In genomic region chr1:27649306-27649635, GRCh38 we compare ENCODE assay signal across 19 cellular contexts. TPM values are rescaled to one million over a fixed set of nuclear protein-coding genes. Genes with fewer than 3 reads are reported as not detected.
"Had no signal": no experiment of that assay in that cellular context is flagged by ENCODE, and none has a peak within 500 bp of the region (broad histone marks: within the 10 kb centered on the region; RNA-seq: fewer than 3 reads in every experiment).

No MANE protein-coding gene starts in this region.

- H2AFZ ChIP-seq: hepatocyte had no signal

- H3K9me3 Mint-ChIP-seq: stimulated activated naive B cell treated with anti-CD40 and anti-IgM and Interleukin-4, amounts not matched to agents 10 μg/mL and 1 μg/mL and 100 μg/mL, for 72 hours had no signal

- H3K4me3 Mint-ChIP-seq: stimulated activated naive B cell treated with anti-CD40 and anti-IgM and Interleukin-4, amounts not matched to agents 10 μg/mL and 1 μg/mL and 100 μg/mL, for 72 hours had no signal

- DNase-seq: dorsolateral prefrontal cortex; effector CD8-positive, alpha-beta T cell; foreskin melanocyte; head of caudate nucleus; left colon; midbrain; spleen; stimulated activated CD4-positive, alpha-beta T cell treated with anti-CD3 and anti-CD28 coated beads, Interleukin-15, amount 100 ng/mL, for 24 hours; stimulated activated CD4-positive, alpha-beta T cell treated with anti-CD3 and anti-CD28 coated beads, Interleukin-1b, Interleukin-23, amount 100 ng/mL, for 48 hours; stimulated activated CD4-positive, alpha-beta T cell treated with anti-CD3 and anti-CD28 coated beads, Interleukin-4, amount 100 ng/mL, for 24 hours; stimulated activated naive B cell treated with anti-CD40 and anti-IgM and Interleukin-4, amounts not matched to agents 10 μg/mL and 1 μg/mL and 100 μg/mL, for 72 hours; trophoblast cell had no signal

- H3K27me3 ChIP-seq: dorsolateral prefrontal cortex, hepatocyte, spleen had no signal

- ATAC-seq: left colon; sciatic nerve; stimulated activated naive B cell treated with anti-CD40 and anti-IgM and Interleukin-4, amounts not matched to agents 10 μg/mL and 1 μg/mL and 100 μg/mL, for 72 hours had no signal

- H3K27ac Mint-ChIP-seq: stimulated activated naive B cell treated with anti-CD40 and anti-IgM and Interleukin-4, amounts not matched to agents 10 μg/mL and 1 μg/mL and 100 μg/mL, for 72 hours had no signal

- H3K27ac ChIP-seq: coronary artery, dorsolateral prefrontal cortex, hepatocyte had no signal

- H3K36me3 Mint-ChIP-seq: stimulated activated naive B cell treated with anti-CD40 and anti-IgM and Interleukin-4, amounts not matched to agents 10 μg/mL and 1 μg/mL and 100 μg/mL, for 72 hours had no signal

- H3K27me3 Mint-ChIP-seq: stimulated activated naive B cell treated with anti-CD40 and anti-IgM and Interleukin-4, amounts not matched to agents 10 μg/mL and 1 μg/mL and 100 μg/mL, for 72 hours had no signal

- H3K4me2 ChIP-seq: hepatocyte had no signal

- H3K9me3 ChIP-seq: spleen had no signal

- H3K79me2 ChIP-seq: hepatocyte had no signal

RNA-seq across cellular contexts. Expression of gene FGR, which starts 14.3 kb away (rescaled TPM):
- total RNA-seq: chondrocyte, kidney epithelial cell, osteocyte had no signal
- polyA plus RNA-seq: neural cell had no signal
